Comparison of ENCODE assay signal across 8 cellular contexts in the genomic region with DNA sequence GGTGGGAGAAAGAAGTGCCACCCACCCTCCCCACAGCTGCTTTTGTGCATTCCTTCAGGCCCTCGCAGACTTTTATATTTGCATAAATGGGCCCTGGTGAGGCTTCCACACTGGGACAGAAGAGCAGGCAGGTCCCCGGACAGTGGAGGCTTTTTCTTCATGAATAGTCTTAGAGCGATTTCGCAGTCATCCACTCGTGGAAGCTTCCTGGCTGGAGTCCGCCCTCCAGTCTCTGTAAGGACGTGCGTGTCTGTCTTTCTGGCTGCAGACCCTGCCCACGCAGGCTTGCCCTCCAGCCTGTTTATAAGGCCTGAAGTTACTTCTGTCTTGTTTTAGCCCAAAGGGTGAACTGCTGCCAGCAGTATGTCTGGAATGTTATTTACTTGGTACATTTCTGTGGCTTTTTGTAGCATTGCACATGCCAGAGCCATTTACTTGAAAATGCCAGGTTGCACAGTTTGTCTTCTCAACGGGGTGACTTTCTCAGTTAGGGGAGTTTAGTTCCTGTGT.
DNase-seq lines count a peak whose midpoint lies in the region; ATAC-seq, FAIRE-seq and TF ChIP-seq lines count a peak whose summit lies in the region.

No MANE protein-coding gene starts in this region.

- TF ChIP-seq EP300 in Ishikawa (IDR thresholded peaks at IDR 0.05; ENCODE audit: borderline replicate concordance) (peak; percentile 88), GM12878 (IDR thresholded peaks at IDR 0.05; ENCODE audit: borderline replicate concordance in 1 of 2, control insufficient read depth in 1 of 2, low read depth in 2 of 2, low read length in 2 of 2) (no peak)

- BruUV-seq in GM12878 (replicated peaks; lab: Mats Ljungman, UMichigan), result no TSS peak

- no peak overlapping the region for H3K4me2 ChIP-seq in GM12878 (ENCODE audit: control insufficient read depth, insufficient read depth)

- SMC1A ChIA-PET in GM12878 (lab: Charles Lee; ENCODE audit: uncharacterized antibody, unreplicated experiment), result no interaction called here

- no peak for DNase-seq in GM12878 (ENCODE audit: low read depth, low spot score)
- DNase-seq in kidney tubule cell (ENCODE audit: low spot score), result peak; percentile 97
- DNase-seq in COR-L47 (lab: John Stamatoyannopoulos, UW), result no peak
- DNase-seq in NCI-H774 (lab: John Stamatoyannopoulos, UW), result no peak

- POLR2A ChIA-PET in GM12878 (lab: Charles Lee), result no interaction called here

- H3K27me3 ChIP-seq in GM12878 (replicated peaks in 1 of 2; ENCODE audit: control insufficient read depth in 2 of 2, insufficient read depth in 2 of 2, low read length in 1 of 2), result no peaks in the 10 kb centered on the region

- CTCF ChIA-PET in GM12878 (lab: Yijun Ruan, JAX), result no interaction called here

- H3K9me3 ChIP-seq in GM12878 (replicated peaks; ENCODE audit: control insufficient read depth, insufficient read depth, low read length), result no peaks in the 10 kb centered on the region

- TF ChIP-seq RAD21 in Ishikawa (IDR thresholded peaks at IDR 0.05; ENCODE audit: low read depth) (peak; percentile 12; the same call in 1 of the 2 replicates), GM12878 (IDR thresholded peaks at IDR 0.05; ENCODE audit: insufficient read depth, low read depth, low read length) (no peak)

- no peaks in the 10 kb centered on the region; a peak in 2 of 4 replicates for H3K36me3 ChIP-seq in GM12878 (ENCODE audit: control insufficient read depth in 2 of 2, insufficient read depth in 2 of 2, low read length in 1 of 2)

- no peak for TF ChIP-seq POLR2A in GM12878 (IDR thresholded peaks at IDR 0.05; ENCODE audit: low read depth, low read length)

- no peaks in the 10 kb centered on the region for H4K20me1 ChIP-seq in GM12878 (ENCODE audit: control insufficient read depth, insufficient read depth)

- in situ Hi-C loops in GM12878 (cut with MboI), result no loop called here

- 72% methylated on average over 10 of the region's 10 CpGs for WGBS in GM12878 (ENCODE audit: insufficient coverage, insufficient replicate concordance, low lambda C conversion rate, missing lambda C conversion rate)

- ATAC-seq in GM12878, result no peak
- ATAC-seq in HG02981 (IDR thresholded peaks at IDR 0.05; ENCODE audit: unreplicated experiment), result no peak
- no peak for ATAC-seq in GM19023 (IDR thresholded peaks at IDR 0.05; ENCODE audit: unreplicated experiment)

- no peak overlapping the region for H3K4me3 ChIP-seq in GM12878

- H3K9ac ChIP-seq in GM12878 (ENCODE audit: control insufficient read depth, insufficient read depth, low read length), result no peak overlapping the region

- H3K4me1 ChIP-seq in GM12878 (ENCODE audit: control insufficient read depth, insufficient read depth, low read length), result no peaks in the 10 kb centered on the region

- FAIRE-seq in GM12878 (lab: Jason Lieb, UNC), result peak; percentile 27

- no peaks in the 10 kb centered on the region for H3K79me2 ChIP-seq in GM12878 (ENCODE audit: control insufficient read depth, insufficient read depth, low read length)

- TF ChIP-seq CTCF in GM12878 (IDR thresholded peaks at IDR 0.05 in 2 of 3, conservative IDR thresholded peaks at IDR 0.05 in 1 of 3; ENCODE audit: control insufficient read depth in 2 of 3, extremely low read depth in 1 of 3, insufficient read depth in 1 of 3, low read depth in 3 of 3, low read length in 3 of 3), result no peak

- H3K27ac ChIP-seq in GM12878 (ENCODE audit: control insufficient read depth, insufficient read depth), result no peak overlapping the region
- H3K27ac ChIP-seq in temporal lobe (ENCODE audit: low read depth, low read length), result peak overlapping the region; percentile 76

- intact Hi-C loops in GM12878 (cut with micrococcal nuclease; ENCODE audit: unreplicated experiment), result no loop called here

- RAD21 ChIA-PET in GM12878 (lab: Charles Lee; ENCODE audit: unreplicated experiment), result no interaction called here

- no peak overlapping the region for H2AFZ ChIP-seq in GM12878 (ENCODE audit: control insufficient read depth, low read depth, low read length)

TF ChIP-seq in Ishikawa, 13 proteins besides CTCF, POLR2A, EP300 and RAD21 (continues in another document):
- no peak; the same call in none of the 2 replicates for TF ChIP-seq MAX (IDR thresholded peaks at IDR 0.05)
- TF ChIP-seq NFIC (IDR thresholded peaks at IDR 0.05), result peak; percentile 93
- 0 out of 2 replicates have a peak, but pooled peaks have one; percentile 47 for TF ChIP-seq EGR1 (IDR thresholded peaks at IDR 0.05)
- TF ChIP-seq YY1 (IDR thresholded peaks at IDR 0.05; ENCODE audit: low read depth), result no peak
- no peak for TF ChIP-seq USF1 (IDR thresholded peaks at IDR 0.05)
- peak; percentile 88 for TF ChIP-seq FOXM1 (IDR thresholded peaks at IDR 0.05; ENCODE audit: borderline replicate concordance, low read depth)
- peak; percentile 98 for TF ChIP-seq TEAD4 (IDR thresholded peaks at IDR 0.05)
- peak; percentile 47; the same call in 1 of the 2 replicates for TF ChIP-seq TAF1 (IDR thresholded peaks at IDR 0.05; ENCODE audit: low read depth)

TF ChIP-seq in GM12878, 131 proteins besides CTCF, POLR2A, EP300 and RAD21 (continues in another document):
- TF ChIP-seq, protein P1, sequence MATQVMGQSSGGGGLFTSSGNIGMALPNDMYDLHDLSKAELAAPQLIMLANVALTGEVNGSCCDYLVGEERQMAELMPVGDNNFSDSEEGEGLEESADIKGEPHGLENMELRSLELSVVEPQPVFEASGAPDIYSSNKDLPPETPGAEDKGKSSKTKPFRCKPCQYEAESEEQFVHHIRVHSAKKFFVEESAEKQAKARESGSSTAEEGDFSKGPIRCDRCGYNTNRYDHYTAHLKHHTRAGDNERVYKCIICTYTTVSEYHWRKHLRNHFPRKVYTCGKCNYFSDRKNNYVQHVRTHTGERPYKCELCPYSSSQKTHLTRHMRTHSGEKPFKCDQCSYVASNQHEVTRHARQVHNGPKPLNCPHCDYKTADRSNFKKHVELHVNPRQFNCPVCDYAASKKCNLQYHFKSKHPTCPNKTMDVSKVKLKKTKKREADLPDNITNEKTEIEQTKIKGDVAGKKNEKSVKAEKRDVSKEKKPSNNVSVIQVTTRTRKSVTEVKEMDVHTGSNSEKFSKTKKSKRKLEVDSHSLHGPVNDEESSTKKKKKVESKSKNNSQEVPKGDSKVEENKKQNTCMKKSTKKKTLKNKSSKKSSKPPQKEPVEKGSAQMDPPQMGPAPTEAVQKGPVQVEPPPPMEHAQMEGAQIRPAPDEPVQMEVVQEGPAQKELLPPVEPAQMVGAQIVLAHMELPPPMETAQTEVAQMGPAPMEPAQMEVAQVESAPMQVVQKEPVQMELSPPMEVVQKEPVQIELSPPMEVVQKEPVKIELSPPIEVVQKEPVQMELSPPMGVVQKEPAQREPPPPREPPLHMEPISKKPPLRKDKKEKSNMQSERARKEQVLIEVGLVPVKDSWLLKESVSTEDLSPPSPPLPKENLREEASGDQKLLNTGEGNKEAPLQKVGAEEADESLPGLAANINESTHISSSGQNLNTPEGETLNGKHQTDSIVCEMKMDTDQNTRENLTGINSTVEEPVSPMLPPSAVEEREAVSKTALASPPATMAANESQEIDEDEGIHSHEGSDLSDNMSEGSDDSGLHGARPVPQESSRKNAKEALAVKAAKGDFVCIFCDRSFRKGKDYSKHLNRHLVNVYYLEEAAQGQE (IDR thresholded peaks at IDR 0.05; ENCODE audit: low read depth, low read length), result no peak
- TF ChIP-seq BCL11A (IDR thresholded peaks at IDR 0.05; ENCODE audit: low read depth, low read length) (no peak), SKIL (IDR thresholded peaks at IDR 0.05; ENCODE audit: low read depth, poor library complexity, severe bottlenecking) (no peak), PBX3 (IDR thresholded peaks at IDR 0.05; ENCODE audit: insufficient replicate concordance, low read depth, low read length) (no peak), MTA3 (IDR thresholded peaks at IDR 0.05; ENCODE audit: borderline replicate concordance, low read length) (no peak), ZSCAN29 (IDR thresholded peaks at IDR 0.05) (no peak)
